Comparison of ENCODE assay signal across 13 cellular contexts in genomic region chr2:12170151-12170550, GRCh38.
DNase-seq lines count a peak whose midpoint lies in the region; ATAC-seq, FAIRE-seq and TF ChIP-seq lines count a peak whose summit lies in the region.
"Had no signal": no experiment of that assay in that cellular context is flagged by ENCODE, and none has a peak within 500 bp of the region (broad histone marks: within the 10 kb centered on the region; RNA-seq: fewer than 3 reads in every experiment).

No MANE protein-coding gene starts in this region.

- H2BK15ac ChIP-seq in IMR-90 (ENCODE audit: low read depth, low read length), result peak overlapping the region; percentile 59; the same call in 2 of the 3 replicates

- peak overlapping the region; percentile 87 for H2BK120ac ChIP-seq in IMR-90 (ENCODE audit: low read depth, low read length)

- peak overlapping the region; percentile 46 for H3K14ac ChIP-seq in IMR-90 (replicated peaks; ENCODE audit: low read depth, low read length)

- ATAC-seq in IMR-90 (ENCODE audit: low read depth) (peak; percentile 59), lung (ENCODE audit: insufficient read depth, low FRiP score) (no peak), HG03095 (IDR thresholded peaks at IDR 0.05; ENCODE audit: unreplicated experiment) (no peak)
- no peak for ATAC-seq in activated CD4-positive, CD25-positive, alpha-beta regulatory T cell treated with anti-CD3 and anti-CD28 coated beads, Interleukin-2, amount 50 U/mL, for 24 hours

- H4K8ac ChIP-seq in IMR-90 (ENCODE audit: low read depth in 2 of 2, low read length in 2 of 2), result peak overlapping the region; percentile 63 to 92; a peak in 3 of 4 replicates

- TF ChIP-seq RAD21 in IMR-90 (IDR thresholded peaks at IDR 0.05; ENCODE audit: low read length), result no peak

- peak overlapping the region; percentile 36 for H4K5ac ChIP-seq in IMR-90 (ENCODE audit: low read depth, low read length)

- peak; percentile 7 for FAIRE-seq in bronchial epithelial cell (lab: Jason Lieb, UNC)
- no peak for FAIRE-seq in urothelium cell line (lab: Jason Lieb, UNC)
- FAIRE-seq: GM12892, TTC549 had no signal

- H2AFZ ChIP-seq in IMR-90 (replicated peaks; ENCODE audit: low read length, poor library complexity), result peak overlapping the region; percentile 64

- H3K27me3 ChIP-seq in IMR-90 (ENCODE audit: control insufficient read depth, insufficient read depth, low read length) (no peaks in the 10 kb centered on the region), bronchial epithelial cell (ENCODE audit: control insufficient read depth, insufficient read depth, low read length) (no peaks in the 10 kb centered on the region), lung (ENCODE audit: control insufficient read depth, insufficient read depth) (no peaks in the 10 kb centered on the region), stomach (no peaks in the 10 kb centered on the region)

- 0 out of 4 replicates have a peak, but pooled peaks cover 0 to 3% of the 10 kb centered on the region in 2 experiments for H3K79me1 ChIP-seq in IMR-90 (ENCODE audit: low read depth in 1 of 2, low read length in 2 of 2)

- H3K4ac ChIP-seq in IMR-90 (ENCODE audit: low read depth, low read length), result peak overlapping the region; percentile 44

- intact Hi-C loops in IMR-90 (cut with micrococcal nuclease) (loop anchor here (10.0 kb wide), 2 partner anchors 115 to 285 kb away; no protein-coding TSS in a partner anchor), stomach (cut with DNase I; ENCODE audit: low total_unique reads) (no loop called here)

- dilution Hi-C loops in IMR-90 (cut with HindIII; ENCODE audit: low sequenced_read_pairs, unreplicated experiment), result no loop called here

- H3K23ac ChIP-seq in IMR-90 (ENCODE audit: low read depth, low read length), result peak overlapping the region; percentile 39; the same call in 1 of the 2 replicates

- H3K4me1 ChIP-seq in IMR-90 (ENCODE audit: control insufficient read depth, insufficient read depth, low read length) (peaks cover 18% of the 10 kb centered on the region), lung (ENCODE audit: control insufficient read depth in 2 of 2, insufficient read depth in 2 of 2, low read length in 2 of 2) (peaks cover 8 to 16% of the 10 kb centered on the region in 2 donors), stomach (peaks cover 0 to 23% (median 16%) of the 10 kb centered on the region in 4 donors)

- peak overlapping the region; percentile 85 for H2AK5ac ChIP-seq in IMR-90 (ENCODE audit: low read depth, low read length)

- no TSS peak for BruUV-seq in IMR-90 (replicated peaks; lab: Mats Ljungman, UMichigan)

- H2BK5ac ChIP-seq in IMR-90 (ENCODE audit: low read depth, low read length, poor library complexity, severe bottlenecking), result peak overlapping the region; percentile 63

- H4K91ac ChIP-seq in IMR-90 (ENCODE audit: insufficient read depth, low read depth, low read length), result peak overlapping the region; percentile 96

- no peak for TF ChIP-seq EP300 in stomach (IDR thresholded peaks at IDR 0.05)

- H3K4me2 ChIP-seq in IMR-90 (ENCODE audit: low read depth, low read length), result peak overlapping the region; percentile 18; the same call in 1 of the 2 replicates

- H3K9me1 ChIP-seq in IMR-90 (ENCODE audit: insufficient read depth, low read length), result peaks cover 15% of the 10 kb centered on the region

- CTCF ChIA-PET in IMR-90 (lab: Yijun Ruan, JAX), result interaction anchor here (1.4 to 2.7 kb wide), 2 partner anchors 11 to 837 kb away, joined by 7 to 8 read pairs; no protein-coding TSS in a partner anchor

- H3K4me3 ChIP-seq in IMR-90 (ENCODE audit: insufficient read depth, low read depth, low read length), result no peak overlapping the region
- H3K4me3 ChIP-seq in bronchial epithelial cell (ENCODE audit: low read depth, low read length), result no peak overlapping the region
- H3K4me3 ChIP-seq in lung, result no peak overlapping the region
- no peak overlapping the region for H3K4me3 ChIP-seq in stomach

- H3K36me3 ChIP-seq in IMR-90 (ENCODE audit: control insufficient read depth, insufficient read depth, low read length), result no peaks in the 10 kb centered on the region
- no peaks in the 10 kb centered on the region for H3K36me3 ChIP-seq in bronchial epithelial cell (ENCODE audit: control insufficient read depth, insufficient read depth, low read length)
- H3K36me3 ChIP-seq in lung (ENCODE audit: control insufficient read depth in 2 of 2, insufficient read depth in 2 of 2, low read length in 2 of 2), result no peaks in the 10 kb centered on the region
- no peaks in the 10 kb centered on the region for H3K36me3 ChIP-seq in stomach

- in situ Hi-C loops in IMR-90 (cut with MboI; ENCODE audit: low sequenced_read_pairs), result no loop called here
- in situ Hi-C loops in GM13977 (cut with MboI; ENCODE audit: low pct_unique_long_range_greater_than_20kb, low sequenced_read_pairs, unreplicated experiment), result no loop called here

- H2AK9ac ChIP-seq in IMR-90 (replicated peaks; ENCODE audit: low read depth, low read length, poor library complexity), result peak overlapping the region; percentile 4

- peak overlapping the region; percentile 28; the same call in 1 of the 2 replicates for H3K56ac ChIP-seq in IMR-90 (ENCODE audit: extremely low read depth, insufficient read depth, low read length)

- no peaks in the 10 kb centered on the region for H3K9me3 ChIP-seq in IMR-90 (ENCODE audit: control insufficient read depth, insufficient read depth, low read length)
- H3K9me3 ChIP-seq in lung (ENCODE audit: control insufficient read depth in 2 of 2, insufficient read depth in 1 of 2, low read length in 1 of 2), result no peaks in the 10 kb centered on the region
- H3K9me3 ChIP-seq in stomach, result no peaks in the 10 kb centered on the region

- H2BK20ac ChIP-seq in IMR-90 (ENCODE audit: low read depth, low read length), result peak overlapping the region; percentile 42; the same call in 1 of the 2 replicates

- no peak for TF ChIP-seq POLR2A in IMR-90 (IDR thresholded peaks at IDR 0.05; ENCODE audit: low read depth, low read length)
- TF ChIP-seq POLR2A in stomach (IDR thresholded peaks at IDR 0.05), result no peak

- TF ChIP-seq CTCF in IMR-90 (conservative IDR thresholded peaks at IDR 0.05; ENCODE audit: low read depth, low read length) (no peak), bronchial epithelial cell (IDR thresholded peaks at IDR 0.05; ENCODE audit: insufficient read depth, low read length, severe bottlenecking) (no peak), lung (IDR thresholded peaks at IDR 0.05; ENCODE audit: control extremely low read depth, extremely low read depth) (no peak), stomach (IDR thresholded peaks at IDR 0.05) (no peak), GM13977 (IDR thresholded peaks at IDR 0.05; ENCODE audit: extremely low read depth, insufficient read depth, missing control alignments) (no peak)

- POLR2A ChIA-PET in IMR-90 (lab: Charles Lee; ENCODE audit: unreplicated experiment), result interaction anchor here (0.6 kb wide), 1 partner anchor 196 kb away, joined by 3 read pairs; no protein-coding TSS in a partner anchor

- peak overlapping the region; percentile 70 for H3K27ac ChIP-seq in IMR-90 (ENCODE audit: insufficient read depth, low read length)
- peak overlapping the region; percentile 23 to 28 for H3K27ac ChIP-seq in lung (ENCODE audit: low read depth in 1 of 2, low read length in 1 of 2)
- H3K27ac ChIP-seq in stomach, result peak overlapping the region in 4 of 5 donors; percentile 60 to 71 (median 61)

- DNase-seq in IMR-90 (peak; percentile 38), bronchial epithelial cell (ENCODE audit: low read depth) (no peak), lung (ENCODE audit: low spot score) (no peak), stomach (no peak), GM13977 (ENCODE audit: low spot score) (no peak), urothelium cell line (ENCODE audit: low spot score) (no peak)
- DNase-seq: activated T-cell treated with anti-CD3 and anti-CD28 coated beads, Interleukin-2, amount 50 U/mL, for 48 hours; NCI-H146; stimulated activated naive CD4-positive, alpha-beta T cell treated with Interleukin-2 at 50 U/mL for 16 hours had no signal

- H3K9ac ChIP-seq in IMR-90 (ENCODE audit: low read depth, low read length), result peak overlapping the region; percentile 1; the same call in 1 of the 2 replicates

- peak overlapping the region; percentile 47 for H3K18ac ChIP-seq in IMR-90 (ENCODE audit: low read depth, low read length)

- WGBS in IMR-90 (ENCODE audit: extremely low coverage in 2 of 2, insufficient read length in 1 of 2), 2 experiments, result no CpG with 5 or more reads among the region's 5 CpGs
- 29 to 50% methylated on average over 5 of the region's 5 CpGs for WGBS in lung, 2 donors
- WGBS in stomach, 5 donors, result 29 to 66% (median 50%) methylated on average over 5 of the region's 5 CpGs

- H4K20me1 ChIP-seq in IMR-90 (ENCODE audit: insufficient read depth, low read length), result no peaks in the 10 kb centered on the region

TF ChIP-seq in IMR-90, 13 proteins besides CTCF, POLR2A, EP300 and RAD21:
- TF ChIP-seq CHD1 (IDR thresholded peaks at IDR 0.05; ENCODE audit: low read depth, low read length), result no peak
- TF ChIP-seq RCOR1 (IDR thresholded peaks at IDR 0.05; ENCODE audit: insufficient replicate concordance, low read length), result no peak
- no peak for TF ChIP-seq ELK1 (IDR thresholded peaks at IDR 0.05; ENCODE audit: borderline replicate concordance, low read depth, low read length)
- TF ChIP-seq SMC3 (IDR thresholded peaks at IDR 0.05; ENCODE audit: low read depth, low read length), result no peak
- no peak for TF ChIP-seq USF2 (IDR thresholded peaks at IDR 0.05; ENCODE audit: low read depth, low read length)
- TF ChIP-seq MAFK (IDR thresholded peaks at IDR 0.05; ENCODE audit: low read depth, low read length), result no peak
- peak; percentile 23; the same call in 1 of the 2 replicates for TF ChIP-seq CEBPB (IDR thresholded peaks at IDR 0.05; ENCODE audit: low read depth, low read length)
TF ChIP-seq in IMR-90: peak in this region for 1.
